In genomic region chr11:19088791-19089190, GRCh38 we compare ENCODE assay signal across 1 cellular context.
A peak's percentile ranks its signal among the peaks of the same experiment; 100 is the strongest.
TF ChIP-seq lines count a peak whose summit lies in the region.

No MANE protein-coding gene starts in this region.

TF ChIP-seq in K562, 482 proteins besides CTCF, POLR2A, EP300 and RAD21:
- no peak for TF ChIP-seq DNMT1 (IDR thresholded peaks at IDR 0.05)
- TF ChIP-seq ZNF175 (CRISPR knock-in tag; IDR thresholded peaks at IDR 0.05; ENCODE audit: low read depth): no peak
- TF ChIP-seq GTF3C2 (IDR thresholded peaks at IDR 0.05; ENCODE audit: borderline replicate concordance, extremely low read depth, insufficient read length): no peak
- TF ChIP-seq BRF2 (IDR thresholded peaks at IDR 0.05; ENCODE audit: borderline replicate concordance, insufficient read depth, insufficient read length): no peak
- TF ChIP-seq KAT8 (IDR thresholded peaks at IDR 0.05; ENCODE audit: low read depth): no peak
- TF ChIP-seq MYBL2 (IDR thresholded peaks at IDR 0.05; ENCODE audit: low read depth): no peak
- no peak for TF ChIP-seq MYBL2 (CRISPR knock-in tag; IDR thresholded peaks at IDR 0.05; ENCODE audit: borderline replicate concordance)
- no peak for TF ChIP-seq USF1 (CRISPR knock-in tag; IDR thresholded peaks at IDR 0.05)
- no peak for TF ChIP-seq FIP1L1 (IDR thresholded peaks at IDR 0.05; ENCODE audit: low read depth, low read length, poor library complexity, severe bottlenecking)
- no peak for TF ChIP-seq ZFP30 (CRISPR knock-in tag; IDR thresholded peaks at IDR 0.05; ENCODE audit: borderline replicate concordance)
- no peak for TF ChIP-seq SNIP1 (IDR thresholded peaks at IDR 0.05; ENCODE audit: low read depth)
- no peak for TF ChIP-seq ZNF740 (CRISPR knock-in tag; IDR thresholded peaks at IDR 0.05)
- TF ChIP-seq ZNF740 (tag; IDR thresholded peaks at IDR 0.05): peak in 1 of 2 experiments; percentile 84; a peak in 2 of 4 replicates
- no peak for TF ChIP-seq FOS (IDR thresholded peaks at IDR 0.05; ENCODE audit: extremely low read depth, insufficient read length)
- no peak for TF ChIP-seq NCOR1 (IDR thresholded peaks at IDR 0.05)
- no peak for TF ChIP-seq LEF1 (IDR thresholded peaks at IDR 0.05)
- TF ChIP-seq TAF7 (tag; IDR thresholded peaks at IDR 0.05): no peak
- no peak for TF ChIP-seq MIER1 (IDR thresholded peaks at IDR 0.05; ENCODE audit: low read depth)
- TF ChIP-seq GTF2A2 (tag; IDR thresholded peaks at IDR 0.05): peak; percentile 73; the same call in 1 of the 2 replicates
- TF ChIP-seq HDAC8 (tag; IDR thresholded peaks at IDR 0.05): 0 out of 2 replicates have a peak, but pooled peaks have one; percentile 34
- no peak for TF ChIP-seq MECOM (CRISPR knock-in tag; IDR thresholded peaks at IDR 0.05)
- TF ChIP-seq NCOA2 (IDR thresholded peaks at IDR 0.05; ENCODE audit: partially characterized antibody in 2 of 2): no peak
